ENCODE assay signal across 20 cellular contexts in genomic region chr2:31992934-31993333, GRCh38. TPM values are rescaled to one million over a fixed set of nuclear protein-coding genes. Genes with fewer than 3 reads are reported as not detected.
DNase-seq lines count a peak whose midpoint lies in the region; ATAC-seq, FAIRE-seq and TF ChIP-seq lines count a peak whose summit lies in the region.
"Had no signal": no experiment of that assay in that cellular context is flagged by ENCODE, and none has a peak within 500 bp of the region (broad histone marks: within the 10 kb centered on the region; RNA-seq: fewer than 3 reads in every experiment).

No MANE protein-coding gene starts in this region.

- H3K4me3 Mint-ChIP-seq in WTC11: no peak overlapping the region
- H3K4me3 Mint-ChIP-seq in memory B cell: no peak overlapping the region
- H3K4me3 Mint-ChIP-seq: HFFc6 had no signal

- BruUV-seq in HepG2 (replicated peaks; lab: Mats Ljungman, UMichigan): no TSS peak

- H3K36me3 Mint-ChIP-seq in WTC11 (no peaks in the 10 kb centered on the region), memory B cell (peaks cover 10% of the 10 kb centered on the region)

- intact Hi-C loops in HepG2 (cut with micrococcal nuclease; ENCODE audit: unreplicated experiment): no loop called here
- intact Hi-C loops in right lobe of liver (cut with DNase I): no loop called here

- TF ChIP-seq CTCF in HepG2 (CRISPR knock-in tag; IDR thresholded peaks at IDR 0.05) (no peak), right lobe of liver (IDR thresholded peaks at IDR 0.05) (no peak), WTC11 (IDR thresholded peaks at IDR 0.05) (no peak), suprapubic skin (IDR thresholded peaks at IDR 0.05) (no peak)

- DNase-seq in HepG2 (ENCODE audit: low spot score) (no peak), right lobe of liver (no peak), WTC11 (ENCODE audit: low spot score) (no peak), memory B cell (ENCODE audit: low spot score in 2 of 2) (no peak), NCI-H1694 (lab: John Stamatoyannopoulos, UW) (no peak), suprapubic skin (ENCODE audit: low spot score in 2 of 2) (no peak)
- DNase-seq: H7; HFFc6; MV-4-11; NCI-H1105 treated with DMSO at 0.1 percent for 48 hours; NCI-H2081; NCI-H2171; NCI-H345; NCI-H524; NCI-H774; NK-92 treated with Interleukin-12 subunit alpha and Interleukin-12 subunit beta, amount 100 ng/mL, for 24 hours had no signal

- H3K79me2 ChIP-seq in HepG2 (ENCODE audit: insufficient read depth, low read length): peaks cover 90% of the 10 kb centered on the region

- CTCF ChIA-PET in HepG2 (lab: Yijun Ruan, JAX; ENCODE audit: low intra/inter-chr PET ratio, low total read pairs) (no interaction called here), WTC11 (lab: Charles Lee) (no interaction called here)

- FAIRE-seq in HepG2 (lab: Jason Lieb, UNC): no peak

- no peak for TF ChIP-seq RAD21 in HepG2 (CRISPR knock-in tag; IDR thresholded peaks at IDR 0.05)

- H3K36me3 ChIP-seq in HepG2 (replicated peaks in 1 of 2; ENCODE audit: control insufficient read depth in 1 of 2, insufficient read depth in 2 of 2, low read length in 2 of 2) (no peaks in the 10 kb centered on the region; a peak in 1 of 5 replicates), right lobe of liver (no peaks in the 10 kb centered on the region), suprapubic skin (no peaks in the 10 kb centered on the region)

- WGBS in HepG2 (ENCODE audit: low lambda C conversion rate): 79% methylated on average over 4 of the region's 4 CpGs
- WGBS in right lobe of liver (ENCODE audit: insufficient coverage, low coverage, low lambda C conversion rate, missing lambda C conversion rate): 47% methylated on average over 4 of the region's 4 CpGs
- 78% methylated on average over 4 of the region's 4 CpGs for WGBS in suprapubic skin

- H3K4me1 Mint-ChIP-seq in WTC11: peaks cover 9% of the 10 kb centered on the region
- H3K4me1 Mint-ChIP-seq in memory B cell: peaks cover 38% of the 10 kb centered on the region

- H3K9me3 Mint-ChIP-seq in WTC11: no peaks in the 10 kb centered on the region
- H3K9me3 Mint-ChIP-seq in memory B cell: peaks cover 2% of the 10 kb centered on the region
- H3K9me3 Mint-ChIP-seq: HFFc6 had no signal

- H3K27ac ChIP-seq in HepG2 (ENCODE audit: extremely low read length, insufficient read depth, low read length): no peak overlapping the region
- H3K27ac ChIP-seq in right lobe of liver: no peak overlapping the region
- H3K27ac ChIP-seq in suprapubic skin: no peak overlapping the region
- H3K27ac ChIP-seq: C4-2B had no signal

- H3K27ac Mint-ChIP-seq in WTC11 (0 out of 2 replicates have a peak overlapping the region, but pooled peaks have one; percentile 34), memory B cell (peak overlapping the region; percentile 60)
- H3K27ac Mint-ChIP-seq: HFFc6 had no signal

- H3K27me3 ChIP-seq in HepG2 (ENCODE audit: control insufficient read depth in 1 of 2, insufficient read depth in 2 of 2, low read length in 2 of 2) (no peaks in the 10 kb centered on the region), right lobe of liver (no peaks in the 10 kb centered on the region), suprapubic skin (no peaks in the 10 kb centered on the region)

- H3K4me2 ChIP-seq in HepG2 (ENCODE audit: low read depth, low read length): no peak overlapping the region

- no peaks in the 10 kb centered on the region for H3K9me3 ChIP-seq in HepG2 (ENCODE audit: low read length)
- H3K9me3 ChIP-seq in right lobe of liver: no peaks in the 10 kb centered on the region
- no peaks in the 10 kb centered on the region for H3K9me3 ChIP-seq in suprapubic skin

- H3K27me3 Mint-ChIP-seq in WTC11 (ENCODE audit: low read depth) (no peaks in the 10 kb centered on the region), memory B cell (no peaks in the 10 kb centered on the region)

- TF ChIP-seq POLR2A in HepG2 (IDR thresholded peaks at IDR 0.05; ENCODE audit: insufficient read depth in 1 of 2, low read depth in 2 of 2, low read length in 2 of 2) (no peak), right lobe of liver (IDR thresholded peaks at IDR 0.05) (no peak), suprapubic skin (IDR thresholded peaks at IDR 0.05) (no peak)

- H2AFZ ChIP-seq in HepG2 (ENCODE audit: low read length): no peak overlapping the region

- in situ Hi-C loops in HepG2 (cut with HindIII; ENCODE audit: extremely low pct_ligation_motif_present, low pct_unique_long_range_greater_than_20kb): no loop called here

- H3K4me3 ChIP-seq in HepG2 (replicated peaks in 1 of 3; ENCODE audit: insufficient read depth in 1 of 3, low read depth in 2 of 3, low read length in 3 of 3): no peak overlapping the region
- H3K4me3 ChIP-seq in right lobe of liver: no peak overlapping the region
- no peak overlapping the region for H3K4me3 ChIP-seq in suprapubic skin

- ATAC-seq in HepG2 (no peak), right lobe of liver (no peak), WTC11 (no peak), memory B cell (ENCODE audit: low read depth) (no peak), HG03457 (IDR thresholded peaks at IDR 0.05; ENCODE audit: unreplicated experiment) (no peak), HG02610 (IDR thresholded peaks at IDR 0.05; ENCODE audit: unreplicated experiment) (no peak)
- ATAC-seq: Panc1 had no signal

- no peak overlapping the region for H3K9ac ChIP-seq in HepG2 (ENCODE audit: insufficient read depth, low read depth, low read length)

- peaks cover 42% of the 10 kb centered on the region for H3K4me1 ChIP-seq in HepG2 (ENCODE audit: insufficient read depth, low read length)
- H3K4me1 ChIP-seq in right lobe of liver: peaks cover 0 to 16% (median 5%) of the 10 kb centered on the region in 4 donors
- peaks cover 2% of the 10 kb centered on the region for H3K4me1 ChIP-seq in suprapubic skin

- TF ChIP-seq EP300 in HepG2 (IDR thresholded peaks at IDR 0.05; ENCODE audit: low read depth in 2 of 2, low read length in 2 of 2): no peak
- TF ChIP-seq EP300 in HepG2 (CRISPR knock-in tag; IDR thresholded peaks at IDR 0.05; ENCODE audit: borderline replicate concordance): no peak
- TF ChIP-seq EP300 in suprapubic skin (IDR thresholded peaks at IDR 0.05): no peak

- H4K20me1 ChIP-seq in HepG2 (ENCODE audit: insufficient read depth, low read length): no peaks in the 10 kb centered on the region; the same call in 1 of the 2 replicates

- POLR2A ChIA-PET in HepG2 (lab: Yijun Ruan, JAX): interaction anchor here (1.0 kb wide), 1 partner anchor 70 kb away, joined by 6 read pairs; the partner anchor contains the start of gene SPAST
- POLR2A ChIA-PET in WTC11 (lab: Charles Lee): no interaction called here

RNA-seq across cellular contexts. Expression of gene MEMO1, which starts 17.9 kb away (rescaled TPM):
- total RNA-seq in HepG2 (2016; rRNA removed; fragmentation: Illumina TruSeq; extraction: Trizol): 68.0 and 69.8 TPM in 2 replicates
- total RNA-seq in HepG2 (2016; cell fraction: cytosol; rRNA removed; fragmentation: Illumina TruSeq; extraction: Trizol; ENCODE audit: low read depth): 140 and 144 TPM in 2 replicates
- 65.7 and 68.0 TPM in 2 replicates for total RNA-seq in HepG2 (2016; cell fraction: insoluble cytoplasmic fraction; rRNA removed; fragmentation: Illumina TruSeq; extraction: Trizol)
- total RNA-seq in HepG2 (2016; cell fraction: membrane; rRNA removed; fragmentation: Illumina TruSeq; extraction: Trizol): 143 and 162 TPM in 2 replicates
- 45.7 and 49.1 TPM in 2 replicates for total RNA-seq in HepG2 (2016; cell fraction: nucleus; rRNA removed; fragmentation: Illumina TruSeq; extraction: Trizol)
- polyA plus RNA-seq in HepG2 (2011; rRNA removed): 69.3 and 81.6 TPM in 2 replicates
- 51.1 and 54.3 TPM in 2 replicates for polyA plus RNA-seq in HepG2 (2011; cell fraction: cytosol; rRNA removed)
- 35.0 and 37.6 TPM in 2 replicates for polyA plus RNA-seq in HepG2 (2011; cell fraction: nucleus; rRNA removed)
- polyA plus RNA-seq in HepG2 (2012): 80.1 and 81.8 TPM in 2 replicates
- polyA plus RNA-seq in HepG2 (2016; cell fraction: cytosol; fragmentation: Illumina TruSeq; extraction: Trizol; ENCODE audit: low read depth): 152 and 156 TPM in 2 replicates
- polyA plus RNA-seq in HepG2 (2016; cell fraction: insoluble cytoplasmic fraction; fragmentation: Illumina TruSeq; extraction: Trizol; ENCODE audit: low read depth): 81.9 and 84.7 TPM in 2 replicates
- 169 and 183 TPM in 2 replicates for polyA plus RNA-seq in HepG2 (2016; cell fraction: membrane; fragmentation: Illumina TruSeq; extraction: Trizol; ENCODE audit: low read depth)
- 55.9 and 58.9 TPM in 2 replicates for polyA plus RNA-seq in HepG2 (2016; cell fraction: nucleus; fragmentation: Illumina TruSeq; extraction: Trizol; ENCODE audit: insufficient read depth, low read depth)
- 33.0 and 51.0 TPM in 2 replicates for polyA minus RNA-seq in HepG2 (2011; rRNA and poly(A)+ RNA removed; ENCODE audit: low replicate concordance)
- polyA minus RNA-seq in HepG2 (2011; cell fraction: cytosol; rRNA and poly(A)+ RNA removed): 36.1 and 40.9 TPM in 2 replicates
- 48.9 and 60.9 TPM in 2 replicates for polyA minus RNA-seq in HepG2 (2011; cell fraction: nucleus; rRNA and poly(A)+ RNA removed)
- 10 to 100 TPM; 19.6 to 28.0 (median 23.2) TPM for total RNA-seq in right lobe of liver
- 43.1 to 45.5 TPM (median 44.4 TPM) in 3 replicates for total RNA-seq in WTC11 (2021)
- total RNA-seq in suprapubic skin: 10 to 100 TPM; 31.3 to 36.1 (median 33.2) TPM

RNA-seq across cellular contexts. Expression of gene DPY30, which starts 46.7 kb away (rescaled TPM):
- total RNA-seq in HepG2 (2016; rRNA removed; fragmentation: Illumina TruSeq; extraction: Trizol) (118 and 165 TPM in 2 replicates), right lobe of liver (10 to 100 TPM; 23.8 to 42.7 (median 34.7) TPM), WTC11 (2021) (116 to 136 TPM (median 135 TPM) in 3 replicates), suprapubic skin (10 to 100 TPM; 44.1 to 59.2 (median 48.8) TPM)
- total RNA-seq in HepG2 (2016; cell fraction: cytosol; rRNA removed; fragmentation: Illumina TruSeq; extraction: Trizol; ENCODE audit: low read depth): 40.1 and 50.6 TPM in 2 replicates
- total RNA-seq in HepG2 (2016; cell fraction: insoluble cytoplasmic fraction; rRNA removed; fragmentation: Illumina TruSeq; extraction: Trizol): 124 and 177 TPM in 2 replicates
- 59.4 and 69.6 TPM in 2 replicates for total RNA-seq in HepG2 (2016; cell fraction: membrane; rRNA removed; fragmentation: Illumina TruSeq; extraction: Trizol)
- 49.2 and 53.2 TPM in 2 replicates for total RNA-seq in HepG2 (2016; cell fraction: nucleus; rRNA removed; fragmentation: Illumina TruSeq; extraction: Trizol)
- polyA plus RNA-seq in HepG2 (2011; rRNA removed): 78.9 and 98.1 TPM in 2 replicates
- 74.9 and 105 TPM in 2 replicates for polyA plus RNA-seq in HepG2 (2011; cell fraction: cytosol; rRNA removed)
- 24.3 and 28.3 TPM in 2 replicates for polyA plus RNA-seq in HepG2 (2011; cell fraction: nucleus; rRNA removed)
- 123 and 125 TPM in 2 replicates for polyA plus RNA-seq in HepG2 (2012)
- polyA plus RNA-seq in HepG2 (2016; cell fraction: cytosol; fragmentation: Illumina TruSeq; extraction: Trizol; ENCODE audit: low read depth): 42.4 and 55.4 TPM in 2 replicates
- 196 and 205 TPM in 2 replicates for polyA plus RNA-seq in HepG2 (2016; cell fraction: insoluble cytoplasmic fraction; fragmentation: Illumina TruSeq; extraction: Trizol; ENCODE audit: low read depth)
- polyA plus RNA-seq in HepG2 (2016; cell fraction: membrane; fragmentation: Illumina TruSeq; extraction: Trizol; ENCODE audit: low read depth): 59.7 and 72.0 TPM in 2 replicates
- polyA plus RNA-seq in HepG2 (2016; cell fraction: nucleus; fragmentation: Illumina TruSeq; extraction: Trizol; ENCODE audit: insufficient read depth, low read depth): 83.1 and 84.8 TPM in 2 replicates
- polyA minus RNA-seq in HepG2 (2011; rRNA and poly(A)+ RNA removed; ENCODE audit: low replicate concordance): 9.6 and 24.6 TPM in 2 replicates
- polyA minus RNA-seq in HepG2 (2011; cell fraction: cytosol; rRNA and poly(A)+ RNA removed): 31.1 and 32.5 TPM in 2 replicates
- 18.8 and 27.2 TPM in 2 replicates for polyA minus RNA-seq in HepG2 (2011; cell fraction: nucleus; rRNA and poly(A)+ RNA removed)

Comparison
In these comparisons a context has a peak if more than half of its experiments do, and no peak if none do; other contexts are left out.
1. Of the 50 proteins assayed by ChIP-seq in both HepG2 and WTC11: peak only in HepG2: none; only in WTC11: none; in both: ZNF121; in neither: 49.